ENCODE assay signal across 8 cellular contexts in genomic region chr17:40363480-40363838, GRCh38. TPM values are rescaled to one million over a fixed set of nuclear protein-coding genes. Genes with fewer than 3 reads are reported as not detected.
DNase-seq lines count a peak whose midpoint lies in the region; ATAC-seq and TF ChIP-seq lines count a peak whose summit lies in the region.

No MANE protein-coding gene starts in this region.

- H3K4me3 ChIP-seq in AG04449 (ENCODE audit: low read depth, low read length): peak overlapping the region; percentile 59
- H3K4me3 ChIP-seq in HEK293 (ENCODE audit: low read depth, low read length): peak overlapping the region; percentile 17
- peak overlapping the region; percentile 55 for H3K4me3 ChIP-seq in brain microvascular endothelial cell (ENCODE audit: low read depth, low read length)
- H3K4me3 ChIP-seq in urinary bladder (ENCODE audit: low read depth, low read length): peak overlapping the region; percentile 53

- POLR2A ChIA-PET in AG04449 (lab: Yijun Ruan, JAX): no interaction called here
- POLR2A ChIA-PET in HEK293 (lab: Yijun Ruan, JAX): interaction anchor here (0.6 to 2.8 kb wide), 2 partner anchors 33 to 54 kb away, joined by 3 to 18 read pairs; partner anchors contain the start of gene TOP2A

- H3K4me1 ChIP-seq in HEK293 (ENCODE audit: control insufficient read depth, insufficient read depth, low read length): no peaks in the 10 kb centered on the region
- H3K4me1 ChIP-seq in urinary bladder (ENCODE audit: insufficient read depth): peaks cover 2% of the 10 kb centered on the region

- DNase-seq in AG04449 (ENCODE audit: low read depth, low spot score): no peak
- DNase-seq in brain microvascular endothelial cell: no peak
- DNase-seq in memory B cell (ENCODE audit: low spot score in 2 of 2): peak in 1 of 2 donors; percentile 19
- DNase-seq in pons (ENCODE audit: low spot score): no peak
- no peak for DNase-seq in NCI-H774 (lab: John Stamatoyannopoulos, UW)

- no peaks in the 10 kb centered on the region; a peak in 1 of 3 replicates for H3K36me3 ChIP-seq in HEK293 (ENCODE audit: control insufficient read depth in 2 of 2, insufficient read depth in 1 of 2, low read length in 2 of 2)
- H3K36me3 ChIP-seq in brain microvascular endothelial cell (replicated peaks): no peaks in the 10 kb centered on the region
- H3K36me3 ChIP-seq in urinary bladder (ENCODE audit: insufficient read depth): no peaks in the 10 kb centered on the region

- H3K27ac ChIP-seq in HEK293 (ENCODE audit: extremely low read depth, low read depth, low read length) (no peak overlapping the region; the same call in 1 of the 2 replicates), brain microvascular endothelial cell (no peak overlapping the region), urinary bladder (ENCODE audit: low read depth) (no peak overlapping the region)

- WGBS in urinary bladder: 7% methylated on average over 40 of the region's 40 CpGs

- H3K27ac Mint-ChIP-seq in memory B cell: no peak overlapping the region

- peak overlapping the region; percentile 77 for H3K4me3 Mint-ChIP-seq in memory B cell

- in situ Hi-C loops in brain microvascular endothelial cell (cut with HindIII; ENCODE audit: low pct_ligation_motif_present, low sequenced_read_pairs): no loop called here

- no peaks in the 10 kb centered on the region for H3K9me3 ChIP-seq in HEK293 (ENCODE audit: control insufficient read depth, insufficient read depth, low read depth, low read length)

- H3K4me1 Mint-ChIP-seq in memory B cell: peaks cover 10% of the 10 kb centered on the region

- H3K36me3 Mint-ChIP-seq in memory B cell: no peaks in the 10 kb centered on the region

- TF ChIP-seq CTCF in AG04449 (IDR thresholded peaks at IDR 0.05; ENCODE audit: insufficient read depth, low read length, missing control alignments) (no peak), HEK293 (tag by site-specific recombination; IDR thresholded peaks at IDR 0.05) (no peak), brain microvascular endothelial cell (IDR thresholded peaks at IDR 0.05; ENCODE audit: low read depth, low read length, missing control alignments) (no peak)

- H3K9me3 Mint-ChIP-seq in memory B cell: no peaks in the 10 kb centered on the region

- CTCF ChIA-PET in AG04449 (lab: Yijun Ruan, JAX) (interaction anchor here (1.0 to 23.6 kb wide), 12 partner anchors 9 to 194 kb away, joined by 3 to 649 read pairs (median 6); partner anchors contain the start of genes RARA and TOP2A), HEK293 (lab: Yijun Ruan, JAX) (interaction anchor here (0.5 to 16.1 kb wide), 9 partner anchors 30 to 197 kb away, joined by 3 to 453 read pairs (median 4); partner anchors contain the start of genes RARA and TOP2A)

- peaks cover 9% of the 10 kb centered on the region for H3K27me3 Mint-ChIP-seq in memory B cell

- no peaks in the 10 kb centered on the region for H3K27me3 ChIP-seq in brain microvascular endothelial cell (replicated peaks)

- no peak for ATAC-seq in memory B cell (ENCODE audit: low read depth)
- ATAC-seq in HG02759 (IDR thresholded peaks at IDR 0.05; ENCODE audit: unreplicated experiment): no peak

TF ChIP-seq in HEK293, 187 proteins besides CTCF, POLR2A, EP300 and RAD21:
- TF ChIP-seq MZF1 (tag by site-specific recombination; IDR thresholded peaks at IDR 0.05; ENCODE audit: borderline replicate concordance) (no peak), ZNF335 (tag by site-specific recombination; conservative IDR thresholded peaks at IDR 0.05) (peak; percentile 25), ZNF140 (tag by site-specific recombination; IDR thresholded peaks at IDR 0.05) (no peak), SP3 (tag by site-specific recombination; IDR thresholded peaks at IDR 0.05) (no peak), ZSCAN18 (tag by site-specific recombination; IDR thresholded peaks at IDR 0.05) (no peak), ZNF423 (tag by site-specific recombination; IDR thresholded peaks at IDR 0.05) (no peak), ZSCAN30 (tag by site-specific recombination; IDR thresholded peaks at IDR 0.05) (no peak)
TF ChIP-seq in HEK293: peak in this region for 1.

RNA-seq across cellular contexts. Expression of gene GJD3, which starts 1.1 kb away (rescaled TPM):
- not detected for total RNA-seq in urinary bladder
- polyA plus RNA-seq in urinary bladder: 1.1 TPM

RNA-seq across cellular contexts. Expression of gene TOP2A, which starts 54.2 kb away (rescaled TPM):
- total RNA-seq in urinary bladder: 105 TPM
- 1.5 TPM for polyA plus RNA-seq in urinary bladder

RNA-seq across cellular contexts. Expression of gene RARA, which starts 54.5 kb away (rescaled TPM):
- 10.6 TPM for total RNA-seq in urinary bladder
- 47.6 TPM for polyA plus RNA-seq in urinary bladder
